Comparison of ENCODE assay signal across 18 cellular contexts in genomic region chr3:72659609-72660008, GRCh38.
DNase-seq lines count a peak whose midpoint lies in the region; ATAC-seq, FAIRE-seq and TF ChIP-seq lines count a peak whose summit lies in the region.
"Had no signal": no experiment of that assay in that cellular context is flagged by ENCODE, and none has a peak within 500 bp of the region (broad histone marks: within the 10 kb centered on the region; RNA-seq: fewer than 3 reads in every experiment).

No MANE protein-coding gene starts in this region.

- 71% methylated on average over 2 of the region's 3 CpGs for WGBS in HepG2 (ENCODE audit: low lambda C conversion rate)

- POLR2A ChIA-PET in HepG2 (lab: Yijun Ruan, JAX): no interaction called here

- no peaks in the 10 kb centered on the region for H3K79me2 ChIP-seq in HepG2 (ENCODE audit: insufficient read depth, low read length)

- H3K27me3 ChIP-seq in HepG2 (ENCODE audit: control insufficient read depth in 1 of 2, insufficient read depth in 2 of 2, low read length in 2 of 2): no peaks in the 10 kb centered on the region
- H3K27me3 ChIP-seq: thyroid gland had no signal

- TF ChIP-seq POLR2A in HepG2 (IDR thresholded peaks at IDR 0.05; ENCODE audit: insufficient read depth in 1 of 2, low read depth in 2 of 2, low read length in 2 of 2): no peak

- in situ Hi-C loops in HepG2 (cut with HindIII; ENCODE audit: extremely low pct_ligation_motif_present, low pct_unique_long_range_greater_than_20kb): no loop called here

- no peak overlapping the region for H3K27ac ChIP-seq in HepG2 (ENCODE audit: extremely low read length, insufficient read depth, low read length)
- H3K27ac ChIP-seq: heart left ventricle, thyroid gland had no signal

- no peaks in the 10 kb centered on the region for H3K36me3 ChIP-seq in HepG2 (replicated peaks in 1 of 2; ENCODE audit: control insufficient read depth in 1 of 2, insufficient read depth in 2 of 2, low read length in 2 of 2)
- H3K36me3 ChIP-seq: heart left ventricle, thyroid gland had no signal

- H4K20me1 ChIP-seq in HepG2 (ENCODE audit: insufficient read depth, low read length): no peaks in the 10 kb centered on the region

- peaks cover 47% of the 10 kb centered on the region for H3K4me1 ChIP-seq in HepG2 (ENCODE audit: insufficient read depth, low read length)

- H3K9ac ChIP-seq in HepG2 (ENCODE audit: insufficient read depth, low read depth, low read length): no peak overlapping the region

- ATAC-seq in HepG2 (no peak), SK-N-SH treated with all-trans-retinoic acid at 6 μM for 48 hours (no peak)
- ATAC-seq: activated naive CD8-positive, alpha-beta T cell treated with anti-CD3 and anti-CD28 coated beads, Interleukin-2, amount 50 U/mL, for 24 hours; heart left ventricle; stimulated activated effector memory CD8-positive, alpha-beta T cell treated with anti-CD3 and anti-CD28 coated beads, Interleukin-12 subunit alpha, Interleukin-12 subunit beta, amount 100 ng/mL, for 72 hours had no signal

- TF ChIP-seq EP300 in HepG2 (IDR thresholded peaks at IDR 0.05; ENCODE audit: low read depth in 2 of 2, low read length in 2 of 2) (no peak), HepG2 (CRISPR knock-in tag; IDR thresholded peaks at IDR 0.05; ENCODE audit: borderline replicate concordance) (no peak)

- CTCF ChIA-PET in HepG2 (lab: Yijun Ruan, JAX; ENCODE audit: low intra/inter-chr PET ratio, low total read pairs): no interaction called here

- no peak for TF ChIP-seq CTCF in HepG2 (CRISPR knock-in tag; IDR thresholded peaks at IDR 0.05)

- no TSS peak for BruUV-seq in HepG2 (replicated peaks; lab: Mats Ljungman, UMichigan)

- no peak for FAIRE-seq in HepG2 (lab: Jason Lieb, UNC)
- FAIRE-seq: H1 had no signal

- H3K4me2 ChIP-seq in HepG2 (ENCODE audit: low read depth, low read length): no peak overlapping the region

- no peak for TF ChIP-seq RAD21 in HepG2 (CRISPR knock-in tag; IDR thresholded peaks at IDR 0.05)

- peak; percentile 29 for DNase-seq in DMS79 (lab: John Stamatoyannopoulos, UW)
- DNase-seq in M059J (ENCODE audit: low read depth): peak; percentile 40
- peak; percentile 21 for DNase-seq in NCI-H524 treated with DMSO at 0.1 percent for 48 hours (lab: John Stamatoyannopoulos, UW)
- DNase-seq in myocyte (ENCODE audit: low read depth): peak; percentile 22
- no peak for DNase-seq in activated effector memory CD4-positive, alpha-beta T cell treated with anti-CD3 and anti-CD28 coated beads, Interleukin-2, amount 50 U/mL, for 16 hours
- DNase-seq in HepG2 (ENCODE audit: low spot score): no peak
- DNase-seq: activated naive CD8-positive, alpha-beta T cell treated with anti-CD3 and anti-CD28 coated beads, Interleukin-2, amount 50 U/mL, for 24 hours; C1 segment of cervical spinal cord; caudate nucleus; effector memory CD4-positive, alpha-beta T cell; heart left ventricle; Kasumi-1; mesenchymal stem cell; SHP77; thyroid gland had no signal

- intact Hi-C loops in HepG2 (cut with micrococcal nuclease; ENCODE audit: unreplicated experiment): no loop called here

- no peak overlapping the region for H2AFZ ChIP-seq in HepG2 (ENCODE audit: low read length)

- no peak overlapping the region for H3K4me3 ChIP-seq in HepG2 (replicated peaks in 1 of 3; ENCODE audit: insufficient read depth in 1 of 3, low read depth in 2 of 3, low read length in 3 of 3)
- H3K4me3 ChIP-seq: heart left ventricle, thyroid gland had no signal

- H3K9me3 ChIP-seq in HepG2 (ENCODE audit: low read length): no peaks in the 10 kb centered on the region
- H3K9me3 ChIP-seq: heart left ventricle, thyroid gland had no signal

TF ChIP-seq in HepG2, 621 proteins besides CTCF, POLR2A, EP300 and RAD21 (continues in another document):
- TF ChIP-seq ZNF7 (CRISPR knock-in tag; IDR thresholded peaks at IDR 0.05) (no peak), RERE (CRISPR knock-in tag; IDR thresholded peaks at IDR 0.05; ENCODE audit: low read depth) (no peak), ZNF10 (CRISPR knock-in tag; IDR thresholded peaks at IDR 0.05; ENCODE audit: borderline replicate concordance, low read depth) (no peak), ZNF720 (CRISPR knock-in tag; IDR thresholded peaks at IDR 0.05) (no peak), ZIK1 (CRISPR knock-in tag; IDR thresholded peaks at IDR 0.05; ENCODE audit: borderline replicate concordance, low read depth) (no peak)

TF ChIP-seq in SK-N-SH treated with all-trans-retinoic acid at 6 μM for 48 hours, 23 proteins besides CTCF, POLR2A, EP300 and RAD21:
- TF ChIP-seq BACH2 (CRISPR knock-in tag; IDR thresholded peaks at IDR 0.05; ENCODE audit: borderline replicate concordance) (no peak), ARNTL (CRISPR knock-in tag; IDR thresholded peaks at IDR 0.05; ENCODE audit: borderline replicate concordance, low read depth) (no peak), CSDC2 (CRISPR knock-in tag; IDR thresholded peaks at IDR 0.05) (no peak), TOX (CRISPR knock-in tag; IDR thresholded peaks at IDR 0.05; ENCODE audit: borderline replicate concordance) (no peak), ESRRG (CRISPR knock-in tag; IDR thresholded peaks at IDR 0.05) (no peak), CSRNP3 (CRISPR knock-in tag; IDR thresholded peaks at IDR 0.05) (no peak), ZNF8 (CRISPR knock-in tag; IDR thresholded peaks at IDR 0.05) (no peak)

Comparison
In these comparisons a context has a peak if more than half of its experiments do, and no peak if none do; other contexts are left out.
1. DNase-seq: peak in DMS79 (single experiment), M059J (single experiment), NCI-H524 treated with DMSO at 0.1 percent for 48 hours (single experiment) and myocyte (single experiment); none in activated effector memory CD4-positive, alpha-beta T cell treated with anti-CD3 and anti-CD28 coated beads, Interleukin-2, amount 50 U/mL, for 16 hours (single experiment) and HepG2 (single experiment).